In the genomic region with DNA sequence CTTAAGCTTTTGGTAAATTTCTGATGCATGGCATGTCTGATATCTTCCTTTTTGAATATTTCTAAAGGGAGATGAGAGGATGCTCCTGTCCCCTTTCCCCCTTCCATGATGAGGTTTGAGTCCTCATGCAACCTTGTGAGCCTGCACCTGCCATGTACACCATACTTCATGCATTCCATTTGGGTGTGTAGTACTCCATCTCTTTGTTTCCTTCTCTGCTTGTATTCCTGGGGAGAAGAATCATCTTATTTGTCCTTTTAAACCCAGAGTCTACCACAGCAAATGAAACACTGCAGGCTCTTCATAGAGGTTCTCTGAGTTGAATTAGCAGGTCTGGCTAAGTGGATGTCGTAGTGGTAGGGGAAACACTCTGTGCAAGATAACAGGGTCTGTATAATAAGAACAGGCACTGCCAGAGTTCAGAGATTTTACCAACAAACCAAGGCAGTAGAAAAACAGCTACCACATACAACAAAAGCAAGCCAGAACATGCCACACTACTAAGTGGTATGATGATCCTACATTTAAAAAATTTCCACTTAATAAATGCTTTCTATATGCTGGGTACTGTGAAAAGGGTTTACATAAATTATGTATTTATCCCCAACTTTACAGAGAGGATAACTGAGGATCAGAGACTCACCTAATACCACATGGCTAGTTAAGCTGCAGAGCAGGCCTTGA, we compare ENCODE assay signal across 15 cellular contexts.
DNase-seq lines count a peak whose midpoint lies in the region; ATAC-seq and TF ChIP-seq lines count a peak whose summit lies in the region.
"Had no signal": no experiment of that assay in that cellular context is flagged by ENCODE, and none has a peak within 500 bp of the region (broad histone marks: within the 10 kb centered on the region; RNA-seq: fewer than 3 reads in every experiment).

No MANE protein-coding gene starts in this region.

- peaks cover 1% of the 10 kb centered on the region for H3K27me3 Mint-ChIP-seq in endodermal cell (ENCODE audit: insufficient read depth)
- H3K27me3 Mint-ChIP-seq: CD4-positive, alpha-beta memory T cell had no signal

- no peaks in the 10 kb centered on the region for H3K79me2 ChIP-seq in PC-9 (ENCODE audit: low read depth)

- H2AFZ ChIP-seq in PC-9 = no peak overlapping the region
- H2AFZ ChIP-seq: GM23338 had no signal

- TF ChIP-seq CTCF in RWPE2 (IDR thresholded peaks at IDR 0.05; ENCODE audit: poor library complexity, severe bottlenecking) (no peak), endodermal cell (conservative IDR thresholded peaks at IDR 0.05) (no peak), foreskin keratinocyte (conservative IDR thresholded peaks at IDR 0.05) (no peak), PC-9 (conservative IDR thresholded peaks at IDR 0.05) (no peak)

- no peaks in the 10 kb centered on the region for H3F3A ChIP-seq in PC-9 (ENCODE audit: insufficient read depth, low read depth)

- H3K4me3 Mint-ChIP-seq in endodermal cell = no peak overlapping the region
- H3K4me3 Mint-ChIP-seq: CD4-positive, alpha-beta memory T cell; GM23338; H9 had no signal

- no peak overlapping the region for H3K4me2 ChIP-seq in PC-9
- H3K4me2 ChIP-seq: GM23338 had no signal

- peak; percentile 63 for ATAC-seq in RWPE2 (ENCODE audit: low read depth)
- ATAC-seq in foreskin keratinocyte = peak; percentile 94
- ATAC-seq: GM23338, HCT116 had no signal

- no peaks in the 10 kb centered on the region for H3K9me2 ChIP-seq in PC-9 (ENCODE audit: insufficient read depth)

- no peaks in the 10 kb centered on the region for H4K20me1 ChIP-seq in PC-9 (ENCODE audit: insufficient read depth)

- H3K9me3 Mint-ChIP-seq in endodermal cell = peaks cover 18% of the 10 kb centered on the region

- H3K9ac ChIP-seq in endodermal cell (ENCODE audit: extremely low read depth, low read length, poor library complexity, severe bottlenecking) = no peak overlapping the region

- H3K36me3 ChIP-seq in RWPE2 (ENCODE audit: low read depth) (no peaks in the 10 kb centered on the region), endodermal cell (ENCODE audit: control insufficient read depth, insufficient read depth, low read length) (peaks cover 4% of the 10 kb centered on the region), PC-9 (ENCODE audit: low read depth) (no peaks in the 10 kb centered on the region)

- H3K4me3 ChIP-seq in RWPE2 (ENCODE audit: severe bottlenecking) (no peak overlapping the region), endodermal cell (ENCODE audit: low read length) (peak overlapping the region; percentile 1), PC-9 (no peak overlapping the region)
- H3K4me3 ChIP-seq: GM23338 had no signal

- H3K27me3 ChIP-seq in RWPE2 (ENCODE audit: insufficient read depth, poor library complexity, severe bottlenecking) (no peaks in the 10 kb centered on the region), endodermal cell (ENCODE audit: control insufficient read depth, insufficient read depth, low read length, poor library complexity, severe bottlenecking) (no peaks in the 10 kb centered on the region), foreskin keratinocyte (no peaks in the 10 kb centered on the region), PC-9 (ENCODE audit: insufficient read depth, low read depth) (0 out of 2 replicates have a peak, but pooled peaks cover 6% of the 10 kb centered on the region)

- H3K27ac ChIP-seq in RWPE2 (ENCODE audit: poor library complexity, severe bottlenecking) (no peak overlapping the region), endodermal cell (ENCODE audit: low read depth, low read length) (no peak overlapping the region), foreskin keratinocyte (peak overlapping the region; percentile 25), PC-9 (no peak overlapping the region)

- DNase-seq in RWPE2 (ENCODE audit: low spot score) = no peak
- no peak for DNase-seq in endodermal cell
- peak; percentile 72 to 89 for DNase-seq in foreskin keratinocyte
- DNase-seq in NCI-H2196 treated with DMSO at 0.1 percent for 48 hours (lab: John Stamatoyannopoulos, UW; ENCODE audit: unreplicated experiment) = no peak
- DNase-seq in PC-9 = no peak
- DNase-seq in cerebellar nuclear complex (lab: John Stamatoyannopoulos, UW) = no peak
- DNase-seq: C1 segment of cervical spinal cord; Calu3; CD4-positive, alpha-beta memory T cell; COR-L47; DMS79 treated with DMSO at 0.1 percent for 48 hours; GF-D8; H9 had no signal

- 85% methylated on average over 1 of the region's 1 CpG; no CpG with 5 or more reads in 1 of the 2 experiments for WGBS in endodermal cell (ENCODE audit: insufficient coverage in 1 of 2, insufficient read length in 1 of 2), 2 experiments

- BruUV-seq in PC-9 (replicated peaks; lab: Mats Ljungman, UMichigan) = no TSS peak

- no peak overlapping the region for H3K27ac Mint-ChIP-seq in endodermal cell
- H3K27ac Mint-ChIP-seq: CD4-positive, alpha-beta memory T cell; GM23338 had no signal

- CTCF ChIA-PET in PC-9 (lab: Charles Lee) = no interaction called here

- H3K9me3 ChIP-seq in RWPE2 (ENCODE audit: severe bottlenecking) (no peaks in the 10 kb centered on the region), endodermal cell (ENCODE audit: control insufficient read depth, low read length) (peaks cover 38% of the 10 kb centered on the region), PC-9 (ENCODE audit: insufficient read depth, low read depth) (no peaks in the 10 kb centered on the region)

- intact Hi-C loops in PC-9 (cut with micrococcal nuclease; ENCODE audit: unreplicated experiment) = no loop called here

- H3K4me1 Mint-ChIP-seq in endodermal cell = peaks cover 6% of the 10 kb centered on the region
- H3K4me1 Mint-ChIP-seq: CD4-positive, alpha-beta memory T cell; GM23338; H9 had no signal

- H3K36me3 Mint-ChIP-seq in endodermal cell (ENCODE audit: low read depth) = no peaks in the 10 kb centered on the region
- H3K36me3 Mint-ChIP-seq: CD4-positive, alpha-beta memory T cell had no signal

- H3K4me1 ChIP-seq in RWPE2 (ENCODE audit: insufficient read depth, poor library complexity, severe bottlenecking) (peaks cover 2% of the 10 kb centered on the region), endodermal cell (ENCODE audit: control insufficient read depth, insufficient read depth, low read length) (no peaks in the 10 kb centered on the region), foreskin keratinocyte (peaks cover 14% of the 10 kb centered on the region), PC-9 (replicated peaks; ENCODE audit: insufficient read depth) (no peaks in the 10 kb centered on the region)

- POLR2A ChIA-PET in PC-9 (lab: Charles Lee; ENCODE audit: unreplicated experiment) = no interaction called here

Comparison
In these comparisons a context has a peak if more than half of its experiments do, and no peak if none do; other contexts are left out.
1. DNase-seq: peak in foreskin keratinocyte (2 of 2); none in RWPE2 (single experiment), endodermal cell (single experiment), NCI-H2196 treated with DMSO at 0.1 percent for 48 hours (single experiment), PC-9 (0 of 2) and cerebellar nuclear complex (0 of 2).